10 cellular contexts compared by ENCODE assay signal in genomic region chrX:19673334-19674040, GRCh38.
DNase-seq lines count a peak whose midpoint lies in the region; ATAC-seq, FAIRE-seq and TF ChIP-seq lines count a peak whose summit lies in the region.
"Had no signal": no experiment of that assay in that cellular context is flagged by ENCODE, and none has a peak within 500 bp of the region (broad histone marks: within the 10 kb centered on the region; RNA-seq: fewer than 3 reads in every experiment).

No MANE protein-coding gene starts in this region.

- H3K4me3 ChIP-seq in fibroblast of villous mesenchyme (ENCODE audit: low read depth, low read length), result no peak overlapping the region
- no peak overlapping the region for H3K4me3 ChIP-seq in skeletal muscle cell (ENCODE audit: low read depth, low read length)
- H3K4me3 ChIP-seq: BLaER1 had no signal

- FAIRE-seq in frontal cortex (lab: Jason Lieb, UNC), result no peak
- FAIRE-seq: TTC549 had no signal

- DNase-seq in NCI-H1092 treated with DMSO at 0.1 percent for 48 hours (lab: John Stamatoyannopoulos, UW) (peak; percentile 16), NCI-H1092 (lab: John Stamatoyannopoulos, UW) (no peak), SK-MEL-5 (ENCODE audit: low read depth, low spot score) (peak; percentile 50), fibroblast of villous mesenchyme (ENCODE audit: low read depth) (peak; percentile 93), skeletal muscle cell (ENCODE audit: low read depth) (peak; percentile 94), frontal cortex (ENCODE audit: low spot score in 2 of 2) (no peak)

- no peak for TF ChIP-seq CTCF in fibroblast of villous mesenchyme (IDR thresholded peaks at IDR 0.05; ENCODE audit: insufficient read depth, low read depth, low read length)

- in situ Hi-C loops in SK-MEL-5 (cut with HindIII; ENCODE audit: low pct_unique_long_range_greater_than_20kb, low sequenced_read_pairs), result no loop called here

- ATAC-seq in HG03565 (IDR thresholded peaks at IDR 0.05; ENCODE audit: unreplicated experiment), result no peak
- no peak for ATAC-seq in GM19452 (IDR thresholded peaks at IDR 0.05; ENCODE audit: unreplicated experiment)

Comparison
In these comparisons a context has a peak if more than half of its experiments do, and no peak if none do; other contexts are left out.
1. DNase-seq: peak in NCI-H1092 treated with DMSO at 0.1 percent for 48 hours (single experiment), SK-MEL-5 (single experiment), fibroblast of villous mesenchyme (single experiment) and skeletal muscle cell (single experiment); none in NCI-H1092 (single experiment) and frontal cortex (0 of 2).